8 cellular contexts compared by ENCODE assay signal in genomic region chr1:108643492-108644333, GRCh38. TPM values are rescaled to one million over a fixed set of nuclear protein-coding genes. Genes with fewer than 3 reads are reported as not detected.
A peak's percentile ranks its signal among the peaks of the same experiment; 100 is the strongest.
DNase-seq lines count a peak whose midpoint lies in the region; ATAC-seq, FAIRE-seq and TF ChIP-seq lines count a peak whose summit lies in the region.

No MANE protein-coding gene starts in this region.

- no peak for FAIRE-seq in urothelium cell line (lab: Jason Lieb, UNC)

- peaks cover 0 to 4% (median 3%) of the 10 kb centered on the region in 3 experiments for H3K36me3 ChIP-seq in naive thymus-derived CD4-positive, alpha-beta T cell (ENCODE audit: control insufficient read depth in 2 of 3, insufficient read depth in 3 of 3, low read length in 3 of 3)

- no peaks in the 10 kb centered on the region for H3K27me3 ChIP-seq in naive thymus-derived CD4-positive, alpha-beta T cell (ENCODE audit: control insufficient read depth in 2 of 2, insufficient read depth in 2 of 2, low read length in 2 of 2)

- H3K27me3 Mint-ChIP-seq in HFFc6 (ENCODE audit: insufficient read depth) = peaks cover 1% of the 10 kb centered on the region; the same call in 1 of the 2 replicates
- H3K27me3 Mint-ChIP-seq in WTC11 (ENCODE audit: low read depth) = no peaks in the 10 kb centered on the region
- no peaks in the 10 kb centered on the region for H3K27me3 Mint-ChIP-seq in naive thymus-derived CD4-positive, alpha-beta T cell

- POLR2A ChIA-PET in WTC11 (lab: Charles Lee) = interaction anchor here (0.8 kb wide), 1 partner anchor 17 kb away, joined by 3 read pairs; the partner anchor contains the start of gene HENMT1
- POLR2A ChIA-PET in naive thymus-derived CD4-positive, alpha-beta T cell (lab: Charles Lee) = interaction anchor here (0.6 to 6.1 kb wide), 15 partner anchors 8 to 860 kb away, joined by 3 to 236 read pairs (median 5); partner anchors contain the start of genes EEIG2, HENMT1 and PRPF38B

- peak overlapping the region; percentile 71 for H3K27ac ChIP-seq in naive thymus-derived CD4-positive, alpha-beta T cell (ENCODE audit: low read depth, low read length)

- CTCF ChIA-PET in WTC11 (lab: Charles Lee) = interaction anchor here (0.6 to 3.6 kb wide), 18 partner anchors 9 to 678 kb away, joined by 3 to 14 read pairs (median 3); partner anchors contain the start of genes EEIG2, FNDC7, PRPF38B and VAV3
- CTCF ChIA-PET in naive thymus-derived CD4-positive, alpha-beta T cell (lab: Charles Lee) = interaction anchor here (0.6 to 5.8 kb wide), 20 partner anchors 8 to 562 kb away, joined by 3 to 64 read pairs (median 4); partner anchors contain the start of genes EEIG2, HENMT1 and PRPF38B

- ATAC-seq in WTC11 (peak; percentile 50), HG03280 (IDR thresholded peaks at IDR 0.05; ENCODE audit: unreplicated experiment) (no peak)
- peak; percentile 45 for ATAC-seq in naive thymus-derived CD4-positive, alpha-beta T cell

- peaks cover 0 to 3% (median 0%) of the 10 kb centered on the region in 3 experiments for H3K9me3 ChIP-seq in naive thymus-derived CD4-positive, alpha-beta T cell (ENCODE audit: control insufficient read depth in 2 of 3, low read length in 3 of 3)

- H3K36me3 Mint-ChIP-seq in HFFc6 (ENCODE audit: low read depth) (no peaks in the 10 kb centered on the region), WTC11 (peaks cover 4% of the 10 kb centered on the region; the same call in 1 of the 2 replicates)
- peaks cover 3 to 43% (median 16%) of the 10 kb centered on the region in 5 donors for H3K36me3 Mint-ChIP-seq in naive thymus-derived CD4-positive, alpha-beta T cell

- TF ChIP-seq CTCF in HFFc6 (IDR thresholded peaks at IDR 0.05) (peak; percentile 87), WTC11 (IDR thresholded peaks at IDR 0.05) (no peak), epithelial cell of proximal tubule (conservative IDR thresholded peaks at IDR 0.05; ENCODE audit: low read depth, low read length) (peak; percentile 70)

- H3K4me1 ChIP-seq in naive thymus-derived CD4-positive, alpha-beta T cell (ENCODE audit: control insufficient read depth in 2 of 2, insufficient read depth in 2 of 2, low read length in 2 of 2) = peaks cover 49 to 52% of the 10 kb centered on the region in 2 donors

- peak; percentile 73 for DNase-seq in EH (ENCODE audit: low read depth)
- DNase-seq in HFFc6 = peak; percentile 59
- peak; percentile 64 for DNase-seq in NCI-H2227 (lab: John Stamatoyannopoulos, UW; ENCODE audit: unreplicated experiment)
- no peak for DNase-seq in WTC11 (ENCODE audit: low spot score)
- DNase-seq in epithelial cell of proximal tubule (ENCODE audit: low read depth) = no peak
- DNase-seq in naive thymus-derived CD4-positive, alpha-beta T cell = peak in 7 of 9 donors; percentile 59 to 78 (median 67)
- peak; percentile 48 for DNase-seq in urothelium cell line (ENCODE audit: low spot score)

- no peak overlapping the region for H3K4me3 ChIP-seq in epithelial cell of proximal tubule (ENCODE audit: low read depth, low read length)
- H3K4me3 ChIP-seq in naive thymus-derived CD4-positive, alpha-beta T cell (ENCODE audit: low read length) = no peak overlapping the region

- H3K9me3 Mint-ChIP-seq in HFFc6 (no peaks in the 10 kb centered on the region), WTC11 (peaks cover 10% of the 10 kb centered on the region)
- peaks cover 0 to 18% (median 6%) of the 10 kb centered on the region in 11 donors for H3K9me3 Mint-ChIP-seq in naive thymus-derived CD4-positive, alpha-beta T cell

- intact Hi-C loops in naive thymus-derived CD4-positive, alpha-beta T cell (cut with micrococcal nuclease) = loop anchor here (1.0 to 10.0 kb wide), 10 partner anchors 49 to 1691 kb away; partner anchors contain the start of genes PRPF38B (in 1 of the 2), RBM15 (in 1 of the 2), SARS1 (in 1 of the 2) and SLC25A24 (in 1 of the 2)

- no peak overlapping the region for H3K4me3 Mint-ChIP-seq in HFFc6
- H3K4me3 Mint-ChIP-seq in WTC11 = no peak overlapping the region
- H3K4me3 Mint-ChIP-seq in naive thymus-derived CD4-positive, alpha-beta T cell = peak overlapping the region in 9 of 10 donors; percentile 4 to 70 (median 47)

- H3K27ac Mint-ChIP-seq in HFFc6 = no peak overlapping the region
- H3K27ac Mint-ChIP-seq in WTC11 = no peak overlapping the region
- peak overlapping the region; percentile 68 to 100 (median 98) for H3K27ac Mint-ChIP-seq in naive thymus-derived CD4-positive, alpha-beta T cell

- H3K4me1 Mint-ChIP-seq in HFFc6 (ENCODE audit: low read depth) (peaks cover 9% of the 10 kb centered on the region), WTC11 (peaks cover 11% of the 10 kb centered on the region)
- H3K4me1 Mint-ChIP-seq in naive thymus-derived CD4-positive, alpha-beta T cell = peaks cover 55 to 81% (median 75%) of the 10 kb centered on the region in 7 donors

TF ChIP-seq in WTC11, 78 proteins besides CTCF, POLR2A, EP300 and RAD21 (continues in another document):
- TF ChIP-seq SMAD4 (CRISPR knock-in tag; IDR thresholded peaks at IDR 0.05) (no peak), CREB1 (CRISPR knock-in tag; IDR thresholded peaks at IDR 0.05) (no peak), SP1 (CRISPR knock-in tag; conservative IDR thresholded peaks at IDR 0.05) (no peak), MXD4 (CRISPR knock-in tag; IDR thresholded peaks at IDR 0.05; ENCODE audit: borderline replicate concordance) (no peak), MLX (CRISPR knock-in tag; IDR thresholded peaks at IDR 0.05) (no peak), TEAD4 (CRISPR knock-in tag; IDR thresholded peaks at IDR 0.05) (no peak), ZSCAN18 (CRISPR knock-in tag; IDR thresholded peaks at IDR 0.05) (no peak), ZMAT4 (CRISPR knock-in tag; IDR thresholded peaks at IDR 0.05) (no peak), E2F4 (CRISPR knock-in tag; IDR thresholded peaks at IDR 0.05; ENCODE audit: borderline replicate concordance, low read depth) (no peak)

RNA-seq across cellular contexts. Expression of gene HENMT1, which starts 17.2 kb away (rescaled TPM):
- 1 to 10 TPM in 2 of 6 experiments, under 1 TPM in 4; 0.37 to 2.7 (median 0.45) TPM for total RNA-seq in HFFc6 (2021; fragmentation: NEBNext Ultra II Directional; extraction: Animal tissue kit (Norgen Biotek cat#: 25700))
- total RNA-seq in WTC11 (2021) = 4.6 to 5.3 TPM (median 4.7 TPM) in 3 replicates
- 2.8 and 7.7 TPM in 2 replicates for total RNA-seq in epithelial cell of proximal tubule
- total RNA-seq in naive thymus-derived CD4-positive, alpha-beta T cell = 10 to 100 TPM in 4 of 5 experiments, 1 to 10 TPM in 1; 5.8 to 17.3 (median 13.5) TPM
- polyA plus RNA-seq in naive thymus-derived CD4-positive, alpha-beta T cell = 10 to 100 TPM; 16.5 to 22.2 TPM

RNA-seq across cellular contexts. Expression of gene PRPF38B, which starts 48.4 kb away (rescaled TPM):
- 10 to 100 TPM; 19.9 to 24.1 (median 23.7) TPM for total RNA-seq in HFFc6 (2021; fragmentation: NEBNext Ultra II Directional; extraction: Animal tissue kit (Norgen Biotek cat#: 25700))
- 42.8 to 50.5 TPM (median 43.0 TPM) in 3 replicates for total RNA-seq in WTC11 (2021)
- 11.2 and 13.7 TPM in 2 replicates for total RNA-seq in epithelial cell of proximal tubule
- total RNA-seq in naive thymus-derived CD4-positive, alpha-beta T cell = 100 to 1,000 TPM in 4 of 5 experiments, 10 to 100 TPM in 1; 85.5 to 136 (median 118) TPM
- polyA plus RNA-seq in naive thymus-derived CD4-positive, alpha-beta T cell = 10 to 100 TPM; 21.6 to 22.2 TPM

Comparison
In these comparisons a context has a peak if more than half of its experiments do, and no peak if none do; other contexts are left out.
1. DNase-seq: peak in EH (single experiment), HFFc6 (single experiment), NCI-H2227 (single experiment), naive thymus-derived CD4-positive, alpha-beta T cell (7 of 9) and urothelium cell line (single experiment); none in WTC11 (single experiment) and epithelial cell of proximal tubule (single experiment).
2. H3K27ac Mint-ChIP-seq: peak in naive thymus-derived CD4-positive, alpha-beta T cell (9 of 9); none in HFFc6 (single experiment) and WTC11 (single experiment).
3. H3K4me3 Mint-ChIP-seq: peak in naive thymus-derived CD4-positive, alpha-beta T cell (9 of 10); none in HFFc6 (single experiment) and WTC11 (single experiment).